18 cellular contexts compared by ENCODE assay signal in genomic region chr16:88023786-88024185, GRCh38.
A peak's percentile ranks its signal among the peaks of the same experiment; 100 is the strongest.
DNase-seq lines count a peak whose midpoint lies in the region; ATAC-seq and TF ChIP-seq lines count a peak whose summit lies in the region.
"Had no signal": no experiment of that assay in that cellular context is flagged by ENCODE, and none has a peak within 500 bp of the region (broad histone marks: within the 10 kb centered on the region; RNA-seq: fewer than 3 reads in every experiment).

No MANE protein-coding gene starts in this region.

- no peak overlapping the region for H3K27ac ChIP-seq in trophoblast cell (ENCODE audit: low read depth, low read length)
- H3K27ac ChIP-seq: Peyer's patch, SJSA1 had no signal

- peaks cover 0 to 7% of the 10 kb centered on the region in 2 experiments for H3K4me1 ChIP-seq in trophoblast cell (ENCODE audit: control insufficient read depth in 1 of 2, insufficient read depth in 2 of 2, low read length in 2 of 2)
- H3K4me1 ChIP-seq: HAP-1, Peyer's patch had no signal

- no peak overlapping the region for H3K4me2 ChIP-seq in trophoblast cell (ENCODE audit: low read length)

- no peaks in the 10 kb centered on the region for H3K4me1 Mint-ChIP-seq in stimulated activated naive CD8-positive, alpha-beta T cell treated with anti-CD3 and anti-CD28 coated beads, Interleukin-15, amount 100 ng/mL, for 72 hours
- peaks cover 9% of the 10 kb centered on the region for H3K4me1 Mint-ChIP-seq in activated T-helper 17 cell treated with anti-CD3 and anti-CD28 coated beads, Interleukin-2, amount 50 U/mL, for 72 hours
- H3K4me1 Mint-ChIP-seq in nephron progenitor cell: peaks cover 52% of the 10 kb centered on the region
- H3K4me1 Mint-ChIP-seq in activated CD8-positive, alpha-beta T cell treated with anti-CD3 and anti-CD28 coated beads for 36 hours (ENCODE audit: low read depth): peaks cover 10% of the 10 kb centered on the region
- peaks cover 32% of the 10 kb centered on the region for H3K4me1 Mint-ChIP-seq in activated naive CD8-positive, alpha-beta T cell treated with anti-CD3 and anti-CD28 coated beads, Interleukin-2, amount 50 U/mL, for 24 hours

- H4K91ac ChIP-seq in trophoblast cell (ENCODE audit: low read depth, low read length): no peak overlapping the region

- no peak for ATAC-seq in stimulated activated naive CD8-positive, alpha-beta T cell treated with anti-CD3 and anti-CD28 coated beads, Interleukin-15, amount 100 ng/mL, for 72 hours
- no peak for ATAC-seq in stimulated activated naive CD8-positive, alpha-beta T cell treated with anti-CD3 and anti-CD28 coated beads, Interleukin-15, Interleukin-2, amounts not matched to agents 100 U/mL and 50 U/mL, for 24 hours
- ATAC-seq in activated T-helper 17 cell treated with anti-CD3 and anti-CD28 coated beads, Interleukin-2, amount 50 U/mL, for 72 hours (replicated peaks): no peak
- no peak for ATAC-seq in activated CD8-positive, alpha-beta T cell treated with anti-CD3 and anti-CD28 coated beads for 36 hours
- ATAC-seq in left lobe of liver: no peak
- ATAC-seq in activated naive CD8-positive, alpha-beta T cell treated with anti-CD3 and anti-CD28 coated beads, Interleukin-2, amount 50 U/mL, for 24 hours: no peak

- H3K4me3 Mint-ChIP-seq in stimulated activated naive CD8-positive, alpha-beta T cell treated with anti-CD3 and anti-CD28 coated beads, Interleukin-15, amount 100 ng/mL, for 72 hours: no peak overlapping the region
- no peak overlapping the region for H3K4me3 Mint-ChIP-seq in activated T-helper 17 cell treated with anti-CD3 and anti-CD28 coated beads, Interleukin-2, amount 50 U/mL, for 72 hours
- H3K4me3 Mint-ChIP-seq in nephron progenitor cell: no peak overlapping the region
- H3K4me3 Mint-ChIP-seq in activated CD8-positive, alpha-beta T cell treated with anti-CD3 and anti-CD28 coated beads for 36 hours: no peak overlapping the region
- no peak overlapping the region for H3K4me3 Mint-ChIP-seq in activated naive CD8-positive, alpha-beta T cell treated with anti-CD3 and anti-CD28 coated beads, Interleukin-2, amount 50 U/mL, for 24 hours

- no peak overlapping the region for H3K14ac ChIP-seq in trophoblast cell (ENCODE audit: low read length)

- H3K9me3 ChIP-seq in trophoblast cell (ENCODE audit: insufficient read depth, low read depth, low read length): peaks cover 2% of the 10 kb centered on the region
- H3K9me3 ChIP-seq: HAP-1, Peyer's patch, SJSA1 had no signal

- POLR2A ChIA-PET in activated CD8-positive, alpha-beta T cell treated with anti-CD3 and anti-CD28 coated beads for 36 hours (lab: Charles Lee): no interaction called here

- no CpG with 5 or more reads among the region's 16 CpGs for WGBS in trophoblast cell (ENCODE audit: extremely low coverage, insufficient coverage, insufficient read length)

- peaks cover 64% of the 10 kb centered on the region for H3K36me3 Mint-ChIP-seq in activated T-helper 17 cell treated with anti-CD3 and anti-CD28 coated beads, Interleukin-2, amount 50 U/mL, for 72 hours (ENCODE audit: low read depth)
- H3K36me3 Mint-ChIP-seq in nephron progenitor cell (ENCODE audit: low read depth): peaks cover 24% of the 10 kb centered on the region
- peaks cover 10% of the 10 kb centered on the region for H3K36me3 Mint-ChIP-seq in activated CD8-positive, alpha-beta T cell treated with anti-CD3 and anti-CD28 coated beads for 36 hours (ENCODE audit: low read depth)
- H3K36me3 Mint-ChIP-seq in activated naive CD8-positive, alpha-beta T cell treated with anti-CD3 and anti-CD28 coated beads, Interleukin-2, amount 50 U/mL, for 24 hours (ENCODE audit: low read depth): peaks cover 8% of the 10 kb centered on the region

- H2BK5ac ChIP-seq in trophoblast cell (ENCODE audit: low read depth, low read length, poor library complexity): no peak overlapping the region

- H3K79me1 ChIP-seq in trophoblast cell (ENCODE audit: low read length): no peaks in the 10 kb centered on the region

- peaks cover 36 to 44% of the 10 kb centered on the region in 2 experiments for H3K36me3 ChIP-seq in trophoblast cell (ENCODE audit: control insufficient read depth in 1 of 2, insufficient read depth in 2 of 2, low read length in 2 of 2)
- H3K36me3 ChIP-seq: HAP-1, SJSA1 had no signal

- intact Hi-C loops in activated CD8-positive, alpha-beta T cell treated with anti-CD3 and anti-CD28 coated beads for 36 hours (cut with micrococcal nuclease): no loop called here

- TF ChIP-seq CTCF in nephron progenitor cell (IDR thresholded peaks at IDR 0.05): no peak
- TF ChIP-seq CTCF in activated CD8-positive, alpha-beta T cell treated with anti-CD3 and anti-CD28 coated beads for 36 hours (IDR thresholded peaks at IDR 0.05): no peak

- H3K18ac ChIP-seq in trophoblast cell (ENCODE audit: low read length): no peak overlapping the region

- no peak overlapping the region for H3K4me3 ChIP-seq in trophoblast cell (ENCODE audit: low read depth, low read length)
- H3K4me3 ChIP-seq: HAP-1, Peyer's patch, SJSA1 had no signal

- H3K79me2 ChIP-seq in trophoblast cell (ENCODE audit: control insufficient read depth, insufficient read depth, low read length, poor library complexity): no peaks in the 10 kb centered on the region

- H4K12ac ChIP-seq in trophoblast cell (ENCODE audit: low read depth, low read length): no peak overlapping the region

- no peak overlapping the region for H3K23ac ChIP-seq in trophoblast cell (ENCODE audit: low read length)

- H3K9me3 Mint-ChIP-seq in stimulated activated naive CD8-positive, alpha-beta T cell treated with anti-CD3 and anti-CD28 coated beads, Interleukin-15, amount 100 ng/mL, for 72 hours: no peaks in the 10 kb centered on the region
- H3K9me3 Mint-ChIP-seq in activated T-helper 17 cell treated with anti-CD3 and anti-CD28 coated beads, Interleukin-2, amount 50 U/mL, for 72 hours: no peaks in the 10 kb centered on the region
- no peaks in the 10 kb centered on the region for H3K9me3 Mint-ChIP-seq in nephron progenitor cell
- no peaks in the 10 kb centered on the region for H3K9me3 Mint-ChIP-seq in activated CD8-positive, alpha-beta T cell treated with anti-CD3 and anti-CD28 coated beads for 36 hours
- no peaks in the 10 kb centered on the region for H3K9me3 Mint-ChIP-seq in activated naive CD8-positive, alpha-beta T cell treated with anti-CD3 and anti-CD28 coated beads, Interleukin-2, amount 50 U/mL, for 24 hours

- no peak overlapping the region for H3K4ac ChIP-seq in trophoblast cell (ENCODE audit: low read depth, low read length)

- no peak for DNase-seq in stimulated activated naive CD8-positive, alpha-beta T cell treated with anti-CD3 and anti-CD28 coated beads, Interleukin-15, amount 100 ng/mL, for 72 hours
- no peak for DNase-seq in stimulated activated naive CD8-positive, alpha-beta T cell treated with anti-CD3 and anti-CD28 coated beads, Interleukin-15, Interleukin-2, amounts not matched to agents 100 U/mL and 50 U/mL, for 24 hours
- DNase-seq in nephron progenitor cell (no peak), left lobe of liver (ENCODE audit: low spot score) (no peak), trophoblast cell (no peak)
- no peak for DNase-seq in activated CD8-positive, alpha-beta T cell treated with anti-CD3 and anti-CD28 coated beads for 36 hours
- no peak for DNase-seq in activated naive CD8-positive, alpha-beta T cell treated with anti-CD3 and anti-CD28 coated beads, Interleukin-2, amount 50 U/mL, for 24 hours
- DNase-seq: AML-193, Karpas-422, NCI-H1105 treated with DMSO at 0.1 percent for 48 hours, NCI-H2029 treated with DMSO at 0.1 percent for 48 hours, NCI-H2171, NCI-H345, NCI-H524 treated with DMSO at 0.1 percent for 48 hours had no signal

- no peak overlapping the region for H2BK120ac ChIP-seq in trophoblast cell (ENCODE audit: insufficient read depth, low read length, poor library complexity)

- no peak overlapping the region for H2AFZ ChIP-seq in trophoblast cell (ENCODE audit: insufficient read depth, low read length, poor library complexity)

- no peak overlapping the region for H3K9ac ChIP-seq in trophoblast cell (ENCODE audit: low read length)

- no peaks in the 10 kb centered on the region for H3K27me3 ChIP-seq in trophoblast cell (ENCODE audit: insufficient read depth, low read length)
- H3K27me3 ChIP-seq: Peyer's patch, SJSA1 had no signal

- peak overlapping the region; percentile 45 to 61 for H3K27ac Mint-ChIP-seq in stimulated activated naive CD8-positive, alpha-beta T cell treated with anti-CD3 and anti-CD28 coated beads, Interleukin-15, amount 100 ng/mL, for 72 hours
- peak overlapping the region; percentile 39 for H3K27ac Mint-ChIP-seq in activated T-helper 17 cell treated with anti-CD3 and anti-CD28 coated beads, Interleukin-2, amount 50 U/mL, for 72 hours
- peak overlapping the region; percentile 59 for H3K27ac Mint-ChIP-seq in nephron progenitor cell
- H3K27ac Mint-ChIP-seq in activated CD8-positive, alpha-beta T cell treated with anti-CD3 and anti-CD28 coated beads for 36 hours: no peak overlapping the region
- H3K27ac Mint-ChIP-seq in activated naive CD8-positive, alpha-beta T cell treated with anti-CD3 and anti-CD28 coated beads, Interleukin-2, amount 50 U/mL, for 24 hours: no peak overlapping the region

- CTCF ChIA-PET in activated CD8-positive, alpha-beta T cell treated with anti-CD3 and anti-CD28 coated beads for 36 hours (lab: Charles Lee): no interaction called here

- H2AK5ac ChIP-seq in trophoblast cell (ENCODE audit: low read length): no peak overlapping the region

- no peak overlapping the region for H4K8ac ChIP-seq in trophoblast cell (ENCODE audit: low read depth, low read length)

- H3K27me3 Mint-ChIP-seq in stimulated activated naive CD8-positive, alpha-beta T cell treated with anti-CD3 and anti-CD28 coated beads, Interleukin-15, amount 100 ng/mL, for 72 hours: no peaks in the 10 kb centered on the region
- H3K27me3 Mint-ChIP-seq in activated T-helper 17 cell treated with anti-CD3 and anti-CD28 coated beads, Interleukin-2, amount 50 U/mL, for 72 hours: no peaks in the 10 kb centered on the region
- H3K27me3 Mint-ChIP-seq in nephron progenitor cell (ENCODE audit: low read depth, poor library complexity): no peaks in the 10 kb centered on the region
- H3K27me3 Mint-ChIP-seq in activated CD8-positive, alpha-beta T cell treated with anti-CD3 and anti-CD28 coated beads for 36 hours: no peaks in the 10 kb centered on the region
- no peaks in the 10 kb centered on the region for H3K27me3 Mint-ChIP-seq in activated naive CD8-positive, alpha-beta T cell treated with anti-CD3 and anti-CD28 coated beads, Interleukin-2, amount 50 U/mL, for 24 hours

- no peak overlapping the region for H2BK12ac ChIP-seq in trophoblast cell (ENCODE audit: low read length)

Comparison
In these comparisons a context has a peak if more than half of its experiments do, and no peak if none do; other contexts are left out.
1. H3K27ac Mint-ChIP-seq: peak in stimulated activated naive CD8-positive, alpha-beta T cell treated with anti-CD3 and anti-CD28 coated beads, Interleukin-15, amount 100 ng/mL, for 72 hours (2 of 2), activated T-helper 17 cell treated with anti-CD3 and anti-CD28 coated beads, Interleukin-2, amount 50 U/mL, for 72 hours (single experiment) and nephron progenitor cell (single experiment); none in activated CD8-positive, alpha-beta T cell treated with anti-CD3 and anti-CD28 coated beads for 36 hours (single experiment) and activated naive CD8-positive, alpha-beta T cell treated with anti-CD3 and anti-CD28 coated beads, Interleukin-2, amount 50 U/mL, for 24 hours (single experiment).